Comparison of ENCODE assay signal across 7 cellular contexts in the genomic region with DNA sequence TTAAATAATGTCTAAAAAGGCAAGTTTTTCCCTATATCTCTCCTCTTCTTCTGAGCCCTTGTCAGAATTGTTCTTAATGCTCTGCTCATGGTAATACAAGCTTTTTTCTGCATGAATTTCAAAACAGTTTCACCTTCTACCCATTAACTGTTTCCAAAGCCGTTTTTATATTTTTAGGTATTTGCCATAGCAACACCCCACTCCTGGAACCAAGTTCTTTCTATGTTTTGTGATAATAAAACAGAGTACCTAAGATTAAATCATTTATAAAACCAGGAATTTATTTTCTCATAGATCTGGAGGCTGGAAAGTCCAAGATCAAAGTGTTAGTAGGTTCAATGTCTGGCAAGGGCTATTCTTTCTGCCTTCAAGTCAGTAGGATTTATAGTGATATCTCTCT.
"Had no signal": no experiment of that assay in that cellular context is flagged by ENCODE, and none has a peak within 500 bp of the region (broad histone marks: within the 10 kb centered on the region; RNA-seq: fewer than 3 reads in every experiment).

No MANE protein-coding gene starts in this region.

- H3K4me3 ChIP-seq: GM12878 had no signal

- DNase-seq: GDM1, GF-D8 had no signal

- ATAC-seq: GM12878 had no signal

- FAIRE-seq: GM12878, GM12891, GM12892, GM18507, GM19239 had no signal
